Comparison of ENCODE assay signal across 14 cellular contexts in the genomic region with DNA sequence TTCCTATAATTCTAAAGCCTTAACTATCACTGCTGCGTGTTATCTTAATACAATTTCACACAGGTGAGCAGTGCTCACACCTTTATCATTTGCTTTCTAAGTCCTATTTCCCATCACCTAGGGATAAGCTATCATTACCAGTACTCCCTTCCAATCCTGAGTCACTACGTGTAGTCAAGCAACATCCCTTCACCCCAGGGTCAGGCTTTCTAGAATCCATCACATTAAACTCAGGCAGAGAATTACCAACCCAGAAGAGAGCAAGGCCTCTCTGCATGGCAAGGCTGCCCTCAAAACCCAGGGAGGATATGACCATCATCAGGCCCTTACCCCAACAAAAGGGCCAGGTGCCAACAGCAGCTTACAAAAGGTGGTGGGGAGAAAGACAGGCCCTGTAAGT. TPM values are rescaled to one million over a fixed set of nuclear protein-coding genes. Genes with fewer than 3 reads are reported as not detected.
A peak's percentile ranks its signal among the peaks of the same experiment; 100 is the strongest.
DNase-seq lines count a peak whose midpoint lies in the region; ATAC-seq and TF ChIP-seq lines count a peak whose summit lies in the region.
"Had no signal": no experiment of that assay in that cellular context is flagged by ENCODE, and none has a peak within 500 bp of the region (broad histone marks: within the 10 kb centered on the region; RNA-seq: fewer than 3 reads in every experiment).

No MANE protein-coding gene starts in this region.

- no peak for ATAC-seq in GM18502 (IDR thresholded peaks at IDR 0.05; ENCODE audit: poor library complexity, unreplicated experiment)
- ATAC-seq: left lung had no signal

- H3K36me3 ChIP-seq in ACC112 (ENCODE audit: insufficient read depth, low read length) (no peaks in the 10 kb centered on the region), SJSA1 (no peaks in the 10 kb centered on the region), iPS-15b (ENCODE audit: control insufficient read depth, insufficient read depth, low read length) (peaks cover 2% of the 10 kb centered on the region), vagina (no peaks in the 10 kb centered on the region)
- H3K36me3 ChIP-seq: left lung had no signal

- TF ChIP-seq POLR2A in vagina (IDR thresholded peaks at IDR 0.05): no peak

- H3K27ac ChIP-seq in ACC112 (ENCODE audit: low read depth, low read length) (peak overlapping the region; percentile 95), SJSA1 (peak overlapping the region; percentile 48), vagina (no peak overlapping the region)

- no peak overlapping the region for H3K4me3 ChIP-seq in ACC112 (ENCODE audit: low read depth, low read length)
- no peak overlapping the region for H3K4me3 ChIP-seq in SJSA1
- no peak overlapping the region for H3K4me3 ChIP-seq in iPS-15b (ENCODE audit: low read depth, low read length)
- no peak overlapping the region for H3K4me3 ChIP-seq in vagina
- H3K4me3 ChIP-seq: left lung had no signal

- H3K9ac ChIP-seq in iPS-15b (ENCODE audit: low read depth, low read length): peak overlapping the region; percentile 47

- H3K27me3 ChIP-seq in ACC112 (ENCODE audit: insufficient read depth, low read length) (no peaks in the 10 kb centered on the region), SJSA1 (replicated peaks) (no peaks in the 10 kb centered on the region), iPS-15b (ENCODE audit: control insufficient read depth, insufficient read depth, low read length) (no peaks in the 10 kb centered on the region), vagina (no peaks in the 10 kb centered on the region)
- H3K27me3 ChIP-seq: left lung had no signal

- H3K9me3 ChIP-seq in SJSA1 (replicated peaks) (no peaks in the 10 kb centered on the region), iPS-15b (ENCODE audit: control insufficient read depth, insufficient read depth, low read length) (no peaks in the 10 kb centered on the region), vagina (no peaks in the 10 kb centered on the region)
- H3K9me3 ChIP-seq: left lung had no signal

- intact Hi-C loops in vagina (cut with DNase I): no loop called here

- peaks cover 71% of the 10 kb centered on the region for H3K4me1 ChIP-seq in ACC112 (ENCODE audit: control insufficient read depth, insufficient read depth, low read length, unreplicated experiment)
- H3K4me1 ChIP-seq in SJSA1 (replicated peaks): peaks cover 95% of the 10 kb centered on the region
- peaks cover 47% of the 10 kb centered on the region for H3K4me1 ChIP-seq in iPS-15b (ENCODE audit: control insufficient read depth, insufficient read depth, low read length)
- H3K4me1 ChIP-seq in vagina: peaks cover 69% of the 10 kb centered on the region

- DNase-seq in EH (ENCODE audit: low read depth): peak; percentile 29
- DNase-seq in SJSA1 (ENCODE audit: low read depth in 1 of 2, low spot score in 2 of 2): no peak
- no peak for DNase-seq in vagina (ENCODE audit: extremely low spot score in 2 of 2)
- no peak for DNase-seq in GM03348 (ENCODE audit: low spot score)
- no peak for DNase-seq in COLO829 (ENCODE audit: low spot score)
- DNase-seq: activated CD4-positive, CD25-positive, alpha-beta regulatory T cell treated with anti-CD3 and anti-CD28 coated beads, Interleukin-2, amount 50 U/mL, for 72 hours; activated CD8-positive, alpha-beta memory T cell treated with anti-CD3 and anti-CD28 coated beads, Interleukin-2, amount 50 U/mL, for 4 hours; left lung; NCI-H2107; NCI-H82; RPMI8226 had no signal

- no peak overlapping the region for H2AFZ ChIP-seq in ACC112 (ENCODE audit: low read length, unreplicated experiment)

- TF ChIP-seq CTCF in vagina (IDR thresholded peaks at IDR 0.05): no peak

- peaks cover 88% of the 10 kb centered on the region for H3K79me2 ChIP-seq in ACC112 (ENCODE audit: control insufficient read depth, insufficient read depth, low read length, unreplicated experiment)

RNA-seq across cellular contexts. Expression of gene PACSIN2, which starts 9.8 kb away (rescaled TPM):
- 98.3 and 100 TPM in 2 replicates for total RNA-seq in SJSA1 (2014; rRNA removed; shearing (Covaris generic))
- total RNA-seq in vagina: 46.2 TPM
